ENCODE assay signal across 20 cellular contexts in the genomic region with DNA sequence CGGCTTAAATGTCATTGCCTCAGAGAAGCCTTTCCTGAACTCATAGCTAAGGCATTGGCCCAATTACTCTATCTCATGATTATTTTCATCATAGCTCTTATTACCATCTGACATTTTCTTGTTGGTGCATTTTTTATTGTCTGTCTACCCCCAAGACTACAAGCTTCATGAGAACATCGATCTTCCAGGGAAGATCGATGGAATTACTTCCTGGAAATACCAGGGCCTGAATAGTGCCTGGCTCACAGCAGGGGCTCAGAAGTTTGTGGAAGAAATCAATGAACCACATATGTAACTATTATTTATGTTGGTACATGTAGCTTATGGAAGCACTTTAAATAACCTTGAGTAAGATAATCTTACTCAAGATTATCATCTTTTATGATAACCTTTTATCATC. TPM values are rescaled to one million over a fixed set of nuclear protein-coding genes. Genes with fewer than 3 reads are reported as not detected.
DNase-seq lines count a peak whose midpoint lies in the region; ATAC-seq, FAIRE-seq and TF ChIP-seq lines count a peak whose summit lies in the region.
"Had no signal": no experiment of that assay in that cellular context is flagged by ENCODE, and none has a peak within 500 bp of the region (broad histone marks: within the 10 kb centered on the region; RNA-seq: fewer than 3 reads in every experiment).

No MANE protein-coding gene starts in this region.

- DNase-seq in HepG2 (ENCODE audit: low spot score) (no peak), right lobe of liver (no peak), SJCRH30 (no peak), neural progenitor cell (ENCODE audit: low spot score) (no peak), NCI-H748 treated with DMSO at 0.1 percent for 48 hours (lab: John Stamatoyannopoulos, UW) (no peak), HuH-7 (ENCODE audit: low spot score) (no peak)
- DNase-seq: Caco-2; CD4-positive, CD25-positive, alpha-beta regulatory T cell; CD8-positive, alpha-beta T cell; DMS 273 treated with DMSO at 0.1 percent for 48 hours; DMS79; GDM1; GOT3; HFFc6 had no signal

- no peaks in the 10 kb centered on the region for H3F3A ChIP-seq in neural progenitor cell (ENCODE audit: low read depth)

- CTCF ChIA-PET in HepG2 (lab: Yijun Ruan, JAX; ENCODE audit: low intra/inter-chr PET ratio, low total read pairs), result no interaction called here

- H3K4me1 ChIP-seq in HepG2 (ENCODE audit: insufficient read depth, low read length) (peaks cover 11% of the 10 kb centered on the region), right lobe of liver (no peaks in the 10 kb centered on the region), SJCRH30 (peaks cover 16% of the 10 kb centered on the region), neural progenitor cell (no peaks in the 10 kb centered on the region)
- H3K4me1 ChIP-seq: Caco-2, HAP-1 had no signal

- no peaks in the 10 kb centered on the region for H3K36me3 Mint-ChIP-seq in neural progenitor cell
- H3K36me3 Mint-ChIP-seq: CD4-positive, CD25-positive, alpha-beta regulatory T cell; CD8-positive, alpha-beta T cell had no signal

- POLR2A ChIA-PET in HepG2 (lab: Yijun Ruan, JAX), result no interaction called here

- H3K27me3 ChIP-seq in HepG2 (ENCODE audit: control insufficient read depth in 1 of 2, insufficient read depth in 2 of 2, low read length in 2 of 2) (peaks cover 0 to 2% of the 10 kb centered on the region in 2 experiments; a peak in 3 of 5 replicates), right lobe of liver (no peaks in the 10 kb centered on the region), SJCRH30 (no peaks in the 10 kb centered on the region), neural progenitor cell (no peaks in the 10 kb centered on the region)
- H3K27me3 ChIP-seq: BLaER1 had no signal

- BruUV-seq in HepG2 (replicated peaks; lab: Mats Ljungman, UMichigan), result no TSS peak

- ATAC-seq in HepG2 (no peak), right lobe of liver (no peak)
- ATAC-seq: CD8-positive, alpha-beta T cell; GM12878 had no signal

- 29% methylated on average over 3 of the region's 3 CpGs for WGBS in HepG2 (ENCODE audit: low lambda C conversion rate)
- 100% methylated on average over 3 of the region's 3 CpGs for WGBS in right lobe of liver (ENCODE audit: insufficient coverage, low coverage, low lambda C conversion rate, missing lambda C conversion rate)

- H3K27ac Mint-ChIP-seq in neural progenitor cell, result no peak overlapping the region
- H3K27ac Mint-ChIP-seq: CD8-positive, alpha-beta T cell; HFFc6 had no signal

- no peaks in the 10 kb centered on the region for H3K9me3 Mint-ChIP-seq in neural progenitor cell
- H3K9me3 Mint-ChIP-seq: CD4-positive, CD25-positive, alpha-beta regulatory T cell; CD8-positive, alpha-beta T cell; HFFc6 had no signal

- H3K9me3 ChIP-seq in HepG2 (ENCODE audit: low read length) (no peaks in the 10 kb centered on the region), right lobe of liver (no peaks in the 10 kb centered on the region), SJCRH30 (replicated peaks) (no peaks in the 10 kb centered on the region; the same call in 1 of the 2 replicates), neural progenitor cell (ENCODE audit: low read depth) (no peaks in the 10 kb centered on the region)
- H3K9me3 ChIP-seq: BLaER1, Caco-2, HAP-1 had no signal

- H4K20me1 ChIP-seq in HepG2 (ENCODE audit: insufficient read depth, low read length) (no peaks in the 10 kb centered on the region), neural progenitor cell (ENCODE audit: low read depth) (no peaks in the 10 kb centered on the region)
- H4K20me1 ChIP-seq: BLaER1 had no signal

- H3K9ac ChIP-seq in HepG2 (ENCODE audit: insufficient read depth, low read depth, low read length) (no peak overlapping the region), neural progenitor cell (no peak overlapping the region)
- H3K9ac ChIP-seq: BLaER1 had no signal

- in situ Hi-C loops in HepG2 (cut with HindIII; ENCODE audit: extremely low pct_ligation_motif_present, low pct_unique_long_range_greater_than_20kb), result no loop called here

- TF ChIP-seq EP300 in HepG2 (IDR thresholded peaks at IDR 0.05; ENCODE audit: low read depth in 2 of 2, low read length in 2 of 2) (no peak), HepG2 (CRISPR knock-in tag; IDR thresholded peaks at IDR 0.05; ENCODE audit: borderline replicate concordance) (no peak)

- TF ChIP-seq CTCF in HepG2 (CRISPR knock-in tag; IDR thresholded peaks at IDR 0.05) (no peak), right lobe of liver (IDR thresholded peaks at IDR 0.05) (no peak), neural progenitor cell (IDR thresholded peaks at IDR 0.05) (no peak)

- no peak overlapping the region for H3K27ac ChIP-seq in HepG2 (ENCODE audit: extremely low read length, insufficient read depth, low read length)
- H3K27ac ChIP-seq in right lobe of liver, result no peak overlapping the region
- peak overlapping the region; percentile 48 for H3K27ac ChIP-seq in SJCRH30
- H3K27ac ChIP-seq in neural progenitor cell, result no peak overlapping the region
- H3K27ac ChIP-seq: BLaER1, C4-2B had no signal

- peaks cover 2% of the 10 kb centered on the region for H3K27me3 Mint-ChIP-seq in neural progenitor cell (ENCODE audit: insufficient read depth, low read depth)

- H3K4me1 Mint-ChIP-seq in neural progenitor cell, result peaks cover 23% of the 10 kb centered on the region

- no peak for FAIRE-seq in HepG2 (lab: Jason Lieb, UNC)
- FAIRE-seq: D721Med, GM12878, H54 had no signal

- no peak for TF ChIP-seq RAD21 in HepG2 (CRISPR knock-in tag; IDR thresholded peaks at IDR 0.05)

- no peak overlapping the region for H3K4me2 ChIP-seq in HepG2 (ENCODE audit: low read depth, low read length)
- H3K4me2 ChIP-seq in neural progenitor cell, result no peak overlapping the region
- H3K4me2 ChIP-seq: BLaER1 had no signal

- H3K4me3 ChIP-seq in HepG2 (replicated peaks in 1 of 3; ENCODE audit: insufficient read depth in 1 of 3, low read depth in 2 of 3, low read length in 3 of 3) (no peak overlapping the region), right lobe of liver (no peak overlapping the region), SJCRH30 (no peak overlapping the region), neural progenitor cell (no peak overlapping the region)
- H3K4me3 ChIP-seq: BLaER1, GM12878, HAP-1 had no signal

- peak overlapping the region; percentile 3 for H3K4me3 Mint-ChIP-seq in neural progenitor cell
- H3K4me3 Mint-ChIP-seq: CD4-positive, CD25-positive, alpha-beta regulatory T cell; CD8-positive, alpha-beta T cell; HFFc6 had no signal

- H3K79me2 ChIP-seq in HepG2 (ENCODE audit: insufficient read depth, low read length) (no peaks in the 10 kb centered on the region), neural progenitor cell (ENCODE audit: low read depth) (no peaks in the 10 kb centered on the region)

- H3K36me3 ChIP-seq in HepG2 (replicated peaks in 1 of 2; ENCODE audit: control insufficient read depth in 1 of 2, insufficient read depth in 2 of 2, low read length in 2 of 2), result no peaks in the 10 kb centered on the region
- H3K36me3 ChIP-seq in right lobe of liver, result no peaks in the 10 kb centered on the region
- no peaks in the 10 kb centered on the region for H3K36me3 ChIP-seq in SJCRH30
- H3K36me3 ChIP-seq in neural progenitor cell, result no peaks in the 10 kb centered on the region
- H3K36me3 ChIP-seq: BLaER1, HAP-1 had no signal

- no peak for TF ChIP-seq POLR2A in HepG2 (IDR thresholded peaks at IDR 0.05; ENCODE audit: insufficient read depth in 1 of 2, low read depth in 2 of 2, low read length in 2 of 2)
- TF ChIP-seq POLR2A in right lobe of liver (IDR thresholded peaks at IDR 0.05), result no peak

- H2AFZ ChIP-seq in HepG2 (ENCODE audit: low read length) (no peak overlapping the region), neural progenitor cell (replicated peaks) (no peak overlapping the region)

- intact Hi-C loops in HepG2 (cut with micrococcal nuclease; ENCODE audit: unreplicated experiment) (no loop called here), right lobe of liver (cut with DNase I) (no loop called here)

TF ChIP-seq in HepG2, 621 proteins besides CTCF, POLR2A, EP300 and RAD21 (continues in another document):
- TF ChIP-seq ZNF749 (CRISPR knock-in tag; IDR thresholded peaks at IDR 0.05; ENCODE audit: borderline replicate concordance) (no peak), MATR3 (CRISPR knock-in tag; IDR thresholded peaks at IDR 0.05) (no peak), ZNF775 (CRISPR knock-in tag; IDR thresholded peaks at IDR 0.05; ENCODE audit: borderline replicate concordance) (no peak), SNRNP70 (IDR thresholded peaks at IDR 0.05; ENCODE audit: low read depth, low read length) (no peak), ZNF468 (CRISPR knock-in tag; IDR thresholded peaks at IDR 0.05) (no peak), HOXA7 (CRISPR knock-in tag; IDR thresholded peaks at IDR 0.05) (no peak), ONECUT2 (CRISPR knock-in tag; IDR thresholded peaks at IDR 0.05) (0 out of 2 replicates have a peak, but pooled peaks have one; percentile 28), NFIB (CRISPR knock-in tag; IDR thresholded peaks at IDR 0.05; ENCODE audit: borderline replicate concordance) (no peak), NCOA5 (CRISPR knock-in tag; IDR thresholded peaks at IDR 0.05) (no peak)

RNA-seq across cellular contexts. Expression of gene MEF2A, which starts 7.7 kb away (rescaled TPM):
- 15.2 and 17.4 TPM in 2 replicates for total RNA-seq in HepG2 (2016; rRNA removed; fragmentation: Illumina TruSeq; extraction: Trizol)
- total RNA-seq in HepG2 (2016; cell fraction: cytosol; rRNA removed; fragmentation: Illumina TruSeq; extraction: Trizol; ENCODE audit: low read depth), result 6.3 and 8.1 TPM in 2 replicates
- total RNA-seq in HepG2 (2016; cell fraction: insoluble cytoplasmic fraction; rRNA removed; fragmentation: Illumina TruSeq; extraction: Trizol), result 13.7 and 16.9 TPM in 2 replicates
- total RNA-seq in HepG2 (2016; cell fraction: membrane; rRNA removed; fragmentation: Illumina TruSeq; extraction: Trizol), result 13.4 and 13.7 TPM in 2 replicates
- 30.8 and 34.3 TPM in 2 replicates for total RNA-seq in HepG2 (2016; cell fraction: nucleus; rRNA removed; fragmentation: Illumina TruSeq; extraction: Trizol)
- 22.6 and 24.4 TPM in 2 replicates for polyA plus RNA-seq in HepG2 (2011; rRNA removed)
- polyA plus RNA-seq in HepG2 (2011; cell fraction: cytosol; rRNA removed), result 11.8 and 13.2 TPM in 2 replicates
- 27.9 and 28.7 TPM in 2 replicates for polyA plus RNA-seq in HepG2 (2011; cell fraction: nucleus; rRNA removed)
- 15.6 and 16.9 TPM in 2 replicates for polyA plus RNA-seq in HepG2 (2012)
- polyA plus RNA-seq in HepG2 (2016; cell fraction: cytosol; fragmentation: Illumina TruSeq; extraction: Trizol; ENCODE audit: low read depth), result 2.1 and 3.3 TPM in 2 replicates
- polyA plus RNA-seq in HepG2 (2016; cell fraction: insoluble cytoplasmic fraction; fragmentation: Illumina TruSeq; extraction: Trizol; ENCODE audit: low read depth), result 12.7 and 14.3 TPM in 2 replicates
- polyA plus RNA-seq in HepG2 (2016; cell fraction: membrane; fragmentation: Illumina TruSeq; extraction: Trizol; ENCODE audit: low read depth), result 4.4 and 4.7 TPM in 2 replicates
- polyA plus RNA-seq in HepG2 (2016; cell fraction: nucleus; fragmentation: Illumina TruSeq; extraction: Trizol; ENCODE audit: insufficient read depth, low read depth), result 18.7 and 22.5 TPM in 2 replicates
- 37.1 and 44.8 TPM in 2 replicates for polyA minus RNA-seq in HepG2 (2011; rRNA and poly(A)+ RNA removed; ENCODE audit: low replicate concordance)
- 18.9 and 22.9 TPM in 2 replicates for polyA minus RNA-seq in HepG2 (2011; cell fraction: cytosol; rRNA and poly(A)+ RNA removed)
- 73.7 and 74.0 TPM in 2 replicates for polyA minus RNA-seq in HepG2 (2011; cell fraction: nucleus; rRNA and poly(A)+ RNA removed)
- 10 to 100 TPM; 20.1 to 35.5 (median 25.4) TPM for total RNA-seq in right lobe of liver
- total RNA-seq in SJCRH30 (2014; rRNA removed; shearing (Covaris generic)), result 33.5 and 41.2 TPM in 2 replicates
- total RNA-seq in neural progenitor cell (ENCODE audit: low replicate concordance), result 32.1 and 61.9 TPM in 2 replicates
